In genomic region chr9:135017916-135018915, GRCh38 we compare ENCODE assay signal across 22 cellular contexts.
DNase-seq lines count a peak whose midpoint lies in the region; ATAC-seq and TF ChIP-seq lines count a peak whose summit lies in the region.
"Had no signal": no experiment of that assay in that cellular context is flagged by ENCODE, and none has a peak within 500 bp of the region (broad histone marks: within the 10 kb centered on the region; RNA-seq: fewer than 3 reads in every experiment).

No MANE protein-coding gene starts in this region.

- H3K79me2 ChIP-seq in osteoblast (ENCODE audit: insufficient read depth, low read length), result no peaks in the 10 kb centered on the region

- WGBS in sigmoid colon, 2 donors, result 57 to 71% methylated on average over 17 of the region's 17 CpGs

- DNase-seq in activated CD4-positive, alpha-beta T cell treated with anti-CD3 and anti-CD28 coated beads for 48 hours, result peak; percentile 5
- no peak for DNase-seq in activated CD4-positive, alpha-beta T cell treated with anti-CD3 and anti-CD28 coated beads, Interleukin-2, amount 10 ng/mL, durations not matched to agents 24 days and 14 days
- DNase-seq in cardiac septum (ENCODE audit: low spot score) (peak; percentile 65), left cardiac atrium (no peak), RPMI8226 (peak; percentile 91), osteoblast (ENCODE audit: insufficient read length, low spot score, missing footprints) (peak; percentile 57), MV-4-11 (lab: John Stamatoyannopoulos, UW) (no peak), sigmoid colon (no peak)
- DNase-seq: 8988T; CD4-positive, CD25-positive, alpha-beta regulatory T cell; COR-L47; DMS 273 treated with DMSO at 0.1 percent for 48 hours; DND-41; HCEC 1CT; MM.1S; NCI-H1105 treated with DMSO at 0.1 percent for 48 hours; NCI-H1694; NCI-H2107; NCI-H226; NCI-H524; PC-9 had no signal

- no peaks in the 10 kb centered on the region for H3K36me3 ChIP-seq in osteoblast (ENCODE audit: insufficient read depth, low read length)
- H3K36me3 ChIP-seq in sigmoid colon, result no peaks in the 10 kb centered on the region
- H3K36me3 ChIP-seq: SJCRH30 had no signal

- no peak for ATAC-seq in left cardiac atrium

- TF ChIP-seq POLR2A in sigmoid colon (IDR thresholded peaks at IDR 0.05), result no peak

- peaks cover 2% of the 10 kb centered on the region for H3K4me1 Mint-ChIP-seq in activated CD4-positive, alpha-beta T cell treated with anti-CD3 and anti-CD28 coated beads, Interleukin-2, amount 10 ng/mL, durations not matched to agents 24 days and 14 days
- H3K4me1 Mint-ChIP-seq: CD4-positive, CD25-positive, alpha-beta regulatory T cell had no signal

- no peaks in the 10 kb centered on the region for H3K27me3 Mint-ChIP-seq in activated CD4-positive, alpha-beta T cell treated with anti-CD3 and anti-CD28 coated beads, Interleukin-2, amount 10 ng/mL, durations not matched to agents 24 days and 14 days

- peaks cover 5% of the 10 kb centered on the region for H3K27me3 ChIP-seq in osteoblast (ENCODE audit: insufficient read depth, low read length)
- H3K27me3 ChIP-seq in sigmoid colon, result peaks cover 0 to 11% (median 0%) of the 10 kb centered on the region in 3 donors
- H3K27me3 ChIP-seq: SJCRH30 had no signal

- no peak overlapping the region for H2AFZ ChIP-seq in osteoblast (ENCODE audit: low read length)
- H2AFZ ChIP-seq: PC-9 had no signal

- TF ChIP-seq CTCF in osteoblast (IDR thresholded peaks at IDR 0.05; ENCODE audit: extremely low read depth, low read depth, low read length), result no peak
- no peak for TF ChIP-seq CTCF in sigmoid colon (IDR thresholded peaks at IDR 0.05)

- H3K4me1 ChIP-seq in osteoblast (ENCODE audit: insufficient read depth, low read length), result no peaks in the 10 kb centered on the region
- no peaks in the 10 kb centered on the region for H3K4me1 ChIP-seq in sigmoid colon

- no peak overlapping the region for H3K4me2 ChIP-seq in osteoblast (ENCODE audit: insufficient read depth, low read length)
- H3K4me2 ChIP-seq: PC-9 had no signal

- H3K36me3 Mint-ChIP-seq in activated CD4-positive, alpha-beta T cell treated with anti-CD3 and anti-CD28 coated beads, Interleukin-2, amount 10 ng/mL, durations not matched to agents 24 days and 14 days (ENCODE audit: low read depth), result no peaks in the 10 kb centered on the region
- H3K36me3 Mint-ChIP-seq: CD4-positive, CD25-positive, alpha-beta regulatory T cell had no signal

- H3K4me3 Mint-ChIP-seq in activated CD4-positive, alpha-beta T cell treated with anti-CD3 and anti-CD28 coated beads, Interleukin-2, amount 10 ng/mL, durations not matched to agents 24 days and 14 days, result no peak overlapping the region
- H3K4me3 Mint-ChIP-seq: CD4-positive, CD25-positive, alpha-beta regulatory T cell had no signal

- no peak overlapping the region for H3K27ac ChIP-seq in osteoblast (ENCODE audit: low read depth, low read length)
- H3K27ac ChIP-seq in sigmoid colon, result no peak overlapping the region
- H3K27ac ChIP-seq: PC-9, SJCRH30 had no signal

- H3K27ac Mint-ChIP-seq in activated CD4-positive, alpha-beta T cell treated with anti-CD3 and anti-CD28 coated beads, Interleukin-2, amount 10 ng/mL, durations not matched to agents 24 days and 14 days, result no peak overlapping the region
- H3K27ac Mint-ChIP-seq: CD4-positive, CD25-positive, alpha-beta regulatory T cell had no signal

- no peak for TF ChIP-seq EP300 in sigmoid colon (IDR thresholded peaks at IDR 0.05)

- no peaks in the 10 kb centered on the region for H3K9me3 Mint-ChIP-seq in activated CD4-positive, alpha-beta T cell treated with anti-CD3 and anti-CD28 coated beads, Interleukin-2, amount 10 ng/mL, durations not matched to agents 24 days and 14 days
- H3K9me3 Mint-ChIP-seq: CD4-positive, CD25-positive, alpha-beta regulatory T cell had no signal

- H3K9me3 ChIP-seq in osteoblast (ENCODE audit: low read depth, low read length), result no peaks in the 10 kb centered on the region
- no peaks in the 10 kb centered on the region for H3K9me3 ChIP-seq in sigmoid colon
- H3K9me3 ChIP-seq: SJCRH30 had no signal

- H3K4me3 ChIP-seq in osteoblast (ENCODE audit: insufficient read depth, low read length) (no peak overlapping the region), sigmoid colon (no peak overlapping the region)
- H3K4me3 ChIP-seq: PC-9, SJCRH30 had no signal

- no peaks in the 10 kb centered on the region for H4K20me1 ChIP-seq in osteoblast (ENCODE audit: insufficient read depth, low read length)

- intact Hi-C loops in activated CD4-positive, alpha-beta T cell treated with anti-CD3 and anti-CD28 coated beads, Interleukin-2, amount 10 ng/mL, durations not matched to agents 24 days and 14 days (cut with micrococcal nuclease), result no loop called here
- intact Hi-C loops in cardiac septum (cut with DNase I) (no loop called here), left cardiac atrium (cut with DNase I) (no loop called here), sigmoid colon (cut with DNase I) (no loop called here)

Comparison
In these comparisons a context has a peak if more than half of its experiments do, and no peak if none do; other contexts are left out.
1. DNase-seq: peak in activated CD4-positive, alpha-beta T cell treated with anti-CD3 and anti-CD28 coated beads for 48 hours (single experiment), cardiac septum (single experiment), RPMI8226 (single experiment) and osteoblast (single experiment); none in activated CD4-positive, alpha-beta T cell treated with anti-CD3 and anti-CD28 coated beads, Interleukin-2, amount 10 ng/mL, durations not matched to agents 24 days and 14 days (single experiment), left cardiac atrium (single experiment), MV-4-11 (single experiment) and sigmoid colon (single experiment).